In genomic region chr17:63880706-63881105, GRCh38 we compare ENCODE assay signal across 1 cellular context.
TF ChIP-seq lines count a peak whose summit lies in the region.

No MANE protein-coding gene starts in this region.

TF ChIP-seq in HepG2, 621 proteins besides CTCF, POLR2A, EP300 and RAD21:
- TF ChIP-seq MZF1 (CRISPR knock-in tag; IDR thresholded peaks at IDR 0.05; ENCODE audit: borderline replicate concordance) = no peak
- TF ChIP-seq GPN1 (CRISPR knock-in tag; IDR thresholded peaks at IDR 0.05; ENCODE audit: borderline replicate concordance) = no peak
- TF ChIP-seq PAX8 (CRISPR knock-in tag; IDR thresholded peaks at IDR 0.05; ENCODE audit: borderline replicate concordance) = no peak
- TF ChIP-seq EHMT2 (IDR thresholded peaks at IDR 0.05; ENCODE audit: borderline replicate concordance, low read depth, low read length) = no peak
- no peak for TF ChIP-seq CERS6 (CRISPR knock-in tag; IDR thresholded peaks at IDR 0.05)
- TF ChIP-seq HNF1A (IDR thresholded peaks at IDR 0.05; ENCODE audit: low read depth) = no peak
- no peak for TF ChIP-seq HNF1A (CRISPR knock-in tag; IDR thresholded peaks at IDR 0.05; ENCODE audit: borderline replicate concordance)
- no peak for TF ChIP-seq ESRRA (CRISPR knock-in tag; IDR thresholded peaks at IDR 0.05; ENCODE audit: low read depth)
- TF ChIP-seq ZNF543 (CRISPR knock-in tag; IDR thresholded peaks at IDR 0.05) = no peak
- no peak for TF ChIP-seq EED (CRISPR knock-in tag; IDR thresholded peaks at IDR 0.05)
- TF ChIP-seq ZNF232 (CRISPR knock-in tag; IDR thresholded peaks at IDR 0.05; ENCODE audit: borderline replicate concordance) = no peak
- no peak for TF ChIP-seq ATAD3A (CRISPR knock-in tag; IDR thresholded peaks at IDR 0.05)
- TF ChIP-seq ZNF101 (CRISPR knock-in tag; IDR thresholded peaks at IDR 0.05; ENCODE audit: borderline replicate concordance, low read depth) = no peak
- TF ChIP-seq ZNF652 (CRISPR knock-in tag; IDR thresholded peaks at IDR 0.05; ENCODE audit: borderline replicate concordance, low read depth) = no peak
